In genomic region chr6:43508481-43509141, GRCh38 we compare ENCODE assay signal across 2 cellular contexts.
TF ChIP-seq lines count a peak whose summit lies in the region.

No MANE protein-coding gene starts in this region.

TF ChIP-seq in K562, 482 proteins besides CTCF, POLR2A, EP300 and RAD21:
- TF ChIP-seq ZNF212 (CRISPR knock-in tag; IDR thresholded peaks at IDR 0.05) (no peak), ETV1 (tag; conservative IDR thresholded peaks at IDR 0.05; ENCODE audit: low read depth) (no peak)
- TF ChIP-seq, protein P1, sequence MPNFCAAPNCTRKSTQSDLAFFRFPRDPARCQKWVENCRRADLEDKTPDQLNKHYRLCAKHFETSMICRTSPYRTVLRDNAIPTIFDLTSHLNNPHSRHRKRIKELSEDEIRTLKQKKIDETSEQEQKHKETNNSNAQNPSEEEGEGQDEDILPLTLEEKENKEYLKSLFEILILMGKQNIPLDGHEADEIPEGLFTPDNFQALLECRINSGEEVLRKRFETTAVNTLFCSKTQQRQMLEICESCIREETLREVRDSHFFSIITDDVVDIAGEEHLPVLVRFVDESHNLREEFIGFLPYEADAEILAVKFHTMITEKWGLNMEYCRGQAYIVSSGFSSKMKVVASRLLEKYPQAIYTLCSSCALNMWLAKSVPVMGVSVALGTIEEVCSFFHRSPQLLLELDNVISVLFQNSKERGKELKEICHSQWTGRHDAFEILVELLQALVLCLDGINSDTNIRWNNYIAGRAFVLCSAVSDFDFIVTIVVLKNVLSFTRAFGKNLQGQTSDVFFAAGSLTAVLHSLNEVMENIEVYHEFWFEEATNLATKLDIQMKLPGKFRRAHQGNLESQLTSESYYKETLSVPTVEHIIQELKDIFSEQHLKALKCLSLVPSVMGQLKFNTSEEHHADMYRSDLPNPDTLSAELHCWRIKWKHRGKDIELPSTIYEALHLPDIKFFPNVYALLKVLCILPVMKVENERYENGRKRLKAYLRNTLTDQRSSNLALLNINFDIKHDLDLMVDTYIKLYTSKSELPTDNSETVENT (CRISPR knock-in tag; IDR thresholded peaks at IDR 0.05): 0 out of 2 replicates have a peak, but pooled peaks have one; percentile 21

TF ChIP-seq in neural cell, 6 proteins besides CTCF, POLR2A, EP300 and RAD21:
- TF ChIP-seq MXI1 (conservative IDR thresholded peaks at IDR 0.05; ENCODE audit: poor library complexity, severe bottlenecking): no peak
- TF ChIP-seq SMC3 (conservative IDR thresholded peaks at IDR 0.05; ENCODE audit: poor library complexity): no peak
- no peak for TF ChIP-seq POLR2AphosphoS5 (IDR thresholded peaks at IDR 0.05)
- TF ChIP-seq EZH2 (IDR thresholded peaks at IDR 0.05; ENCODE audit: borderline replicate concordance, insufficient read depth, low read length, poor library complexity, severe bottlenecking): no peak
- TF ChIP-seq TAF1 (IDR thresholded peaks at IDR 0.05; ENCODE audit: low read depth): no peak
- TF ChIP-seq, protein P2, sequence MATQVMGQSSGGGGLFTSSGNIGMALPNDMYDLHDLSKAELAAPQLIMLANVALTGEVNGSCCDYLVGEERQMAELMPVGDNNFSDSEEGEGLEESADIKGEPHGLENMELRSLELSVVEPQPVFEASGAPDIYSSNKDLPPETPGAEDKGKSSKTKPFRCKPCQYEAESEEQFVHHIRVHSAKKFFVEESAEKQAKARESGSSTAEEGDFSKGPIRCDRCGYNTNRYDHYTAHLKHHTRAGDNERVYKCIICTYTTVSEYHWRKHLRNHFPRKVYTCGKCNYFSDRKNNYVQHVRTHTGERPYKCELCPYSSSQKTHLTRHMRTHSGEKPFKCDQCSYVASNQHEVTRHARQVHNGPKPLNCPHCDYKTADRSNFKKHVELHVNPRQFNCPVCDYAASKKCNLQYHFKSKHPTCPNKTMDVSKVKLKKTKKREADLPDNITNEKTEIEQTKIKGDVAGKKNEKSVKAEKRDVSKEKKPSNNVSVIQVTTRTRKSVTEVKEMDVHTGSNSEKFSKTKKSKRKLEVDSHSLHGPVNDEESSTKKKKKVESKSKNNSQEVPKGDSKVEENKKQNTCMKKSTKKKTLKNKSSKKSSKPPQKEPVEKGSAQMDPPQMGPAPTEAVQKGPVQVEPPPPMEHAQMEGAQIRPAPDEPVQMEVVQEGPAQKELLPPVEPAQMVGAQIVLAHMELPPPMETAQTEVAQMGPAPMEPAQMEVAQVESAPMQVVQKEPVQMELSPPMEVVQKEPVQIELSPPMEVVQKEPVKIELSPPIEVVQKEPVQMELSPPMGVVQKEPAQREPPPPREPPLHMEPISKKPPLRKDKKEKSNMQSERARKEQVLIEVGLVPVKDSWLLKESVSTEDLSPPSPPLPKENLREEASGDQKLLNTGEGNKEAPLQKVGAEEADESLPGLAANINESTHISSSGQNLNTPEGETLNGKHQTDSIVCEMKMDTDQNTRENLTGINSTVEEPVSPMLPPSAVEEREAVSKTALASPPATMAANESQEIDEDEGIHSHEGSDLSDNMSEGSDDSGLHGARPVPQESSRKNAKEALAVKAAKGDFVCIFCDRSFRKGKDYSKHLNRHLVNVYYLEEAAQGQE (IDR thresholded peaks at IDR 0.05; ENCODE audit: borderline replicate concordance): no peak
TF ChIP-seq in neural cell: peak in this region for 0.
